Comparison of ENCODE assay signal across 7 cellular contexts in genomic region chr9:21395778-21396717, GRCh38. TPM values are rescaled to one million over a fixed set of nuclear protein-coding genes. Genes with fewer than 3 reads are reported as not detected.
DNase-seq lines count a peak whose midpoint lies in the region; ATAC-seq, FAIRE-seq and TF ChIP-seq lines count a peak whose summit lies in the region.

No MANE protein-coding gene starts in this region.

- TF ChIP-seq EP300 in transverse colon (IDR thresholded peaks at IDR 0.05; ENCODE audit: low read depth), result no peak

- H3K36me3 Mint-ChIP-seq in activated T-helper 2 cell treated with anti-CD3 and anti-CD28 coated beads, Interferon-gamma antibody, Interleukin-2, Interleukin-4, amounts not matched to agents 10 μg/mL and 5 μg/mL and 100 μg/mL, durations not matched to agents 14 hours and 24 hours and 36 hours (ENCODE audit: low read depth), result no peaks in the 10 kb centered on the region
- no peaks in the 10 kb centered on the region for H3K36me3 Mint-ChIP-seq in osteocyte (ENCODE audit: unreplicated experiment)

- TF ChIP-seq CTCF in osteocyte (IDR thresholded peaks at IDR 0.05), result peak; percentile 97
- TF ChIP-seq CTCF in transverse colon (IDR thresholded peaks at IDR 0.05), result peak; percentile 57 to 80 (median 66)

- H3K27me3 Mint-ChIP-seq in activated T-helper 2 cell treated with anti-CD3 and anti-CD28 coated beads, Interferon-gamma antibody, Interleukin-2, Interleukin-4, amounts not matched to agents 10 μg/mL and 5 μg/mL and 100 μg/mL, durations not matched to agents 14 hours and 24 hours and 36 hours (ENCODE audit: low read depth), result peaks cover 65% of the 10 kb centered on the region
- peaks cover 86% of the 10 kb centered on the region for H3K27me3 Mint-ChIP-seq in osteocyte (ENCODE audit: unreplicated experiment)

- H3K27ac Mint-ChIP-seq in activated T-helper 2 cell treated with anti-CD3 and anti-CD28 coated beads, Interferon-gamma antibody, Interleukin-2, Interleukin-4, amounts not matched to agents 10 μg/mL and 5 μg/mL and 100 μg/mL, durations not matched to agents 14 hours and 24 hours and 36 hours, result no peak overlapping the region
- no peak overlapping the region for H3K27ac Mint-ChIP-seq in osteocyte (ENCODE audit: unreplicated experiment)

- no peaks in the 10 kb centered on the region for H3K9me3 ChIP-seq in NT2/D1 (ENCODE audit: insufficient read depth, low read length)
- no peaks in the 10 kb centered on the region for H3K9me3 ChIP-seq in transverse colon

- H3K4me3 Mint-ChIP-seq in activated T-helper 2 cell treated with anti-CD3 and anti-CD28 coated beads, Interferon-gamma antibody, Interleukin-2, Interleukin-4, amounts not matched to agents 10 μg/mL and 5 μg/mL and 100 μg/mL, durations not matched to agents 14 hours and 24 hours and 36 hours (ENCODE audit: low read depth), result peak overlapping the region; percentile 81
- H3K4me3 Mint-ChIP-seq in osteocyte (ENCODE audit: unreplicated experiment), result peak overlapping the region; percentile 72

- H3K36me3 ChIP-seq in NT2/D1 (ENCODE audit: insufficient read depth, insufficient read length, low read length) (no peaks in the 10 kb centered on the region), transverse colon (no peaks in the 10 kb centered on the region)

- ATAC-seq in HG02642 (IDR thresholded peaks at IDR 0.05; ENCODE audit: poor library complexity, unreplicated experiment), result peak; percentile 82

- peak; percentile 67 for FAIRE-seq in GM18507 (lab: Jason Lieb, UNC)

- H3K4me1 ChIP-seq in NT2/D1 (ENCODE audit: insufficient read depth, insufficient read length), result no peaks in the 10 kb centered on the region
- peaks cover 0 to 8% (median 2%) of the 10 kb centered on the region in 4 donors for H3K4me1 ChIP-seq in transverse colon

- intact Hi-C loops in activated T-helper 2 cell treated with anti-CD3 and anti-CD28 coated beads, Interferon-gamma antibody, Interleukin-2, Interleukin-4, amounts not matched to agents 10 μg/mL and 5 μg/mL and 100 μg/mL, durations not matched to agents 14 hours and 24 hours and 36 hours (cut with micrococcal nuclease), result loop anchor here (1.0 kb wide), 1 partner anchor 70 kb away; no protein-coding TSS in a partner anchor
- intact Hi-C loops in transverse colon (cut with DNase I; ENCODE audit: low total_unique reads), result loop anchor here (5.0 kb wide), 1 partner anchor 69 kb away; no protein-coding TSS in a partner anchor

- WGBS in transverse colon (ENCODE audit: low coverage in 1 of 2), 2 donors, result 9 to 12% methylated on average over 22 to 23 of the region's 40 CpGs

- no peaks in the 10 kb centered on the region for H3K9me3 Mint-ChIP-seq in activated T-helper 2 cell treated with anti-CD3 and anti-CD28 coated beads, Interferon-gamma antibody, Interleukin-2, Interleukin-4, amounts not matched to agents 10 μg/mL and 5 μg/mL and 100 μg/mL, durations not matched to agents 14 hours and 24 hours and 36 hours
- H3K9me3 Mint-ChIP-seq in osteocyte (ENCODE audit: unreplicated experiment), result no peaks in the 10 kb centered on the region

- H3K4me1 Mint-ChIP-seq in activated T-helper 2 cell treated with anti-CD3 and anti-CD28 coated beads, Interferon-gamma antibody, Interleukin-2, Interleukin-4, amounts not matched to agents 10 μg/mL and 5 μg/mL and 100 μg/mL, durations not matched to agents 14 hours and 24 hours and 36 hours (ENCODE audit: low read depth), result peaks cover 16% of the 10 kb centered on the region
- H3K4me1 Mint-ChIP-seq in osteocyte (ENCODE audit: unreplicated experiment), result peaks cover 6% of the 10 kb centered on the region

- peak overlapping the region; percentile 24 for H3K9ac ChIP-seq in NT2/D1 (ENCODE audit: insufficient read length, low read depth)

- TF ChIP-seq POLR2A in transverse colon (IDR thresholded peaks at IDR 0.05), result no peak

- DNase-seq in GM18507 (ENCODE audit: extremely low spot score, insufficient read length, low read depth), result no peak
- DNase-seq in NT2/D1 (ENCODE audit: low read depth, low spot score), result no peak
- DNase-seq in activated T-helper 2 cell treated with anti-CD3 and anti-CD28 coated beads, Interferon-gamma antibody, Interleukin-2, Interleukin-4, amounts not matched to agents 10 μg/mL and 5 μg/mL and 100 μg/mL, durations not matched to agents 14 hours and 24 hours and 36 hours (ENCODE audit: low spot score), result peak; percentile 33
- DNase-seq in globus pallidus (ENCODE audit: low spot score), result peak; percentile 64
- no peak for DNase-seq in osteocyte (ENCODE audit: extremely low spot score, unreplicated experiment)
- peak; percentile 48 for DNase-seq in transverse colon

- H3K4me3 ChIP-seq in NT2/D1 (ENCODE audit: insufficient read length, low read depth) (peak overlapping the region; percentile 52), transverse colon (peak overlapping the region; percentile 34 to 57 (median 46))

- in situ Hi-C loops in transverse colon (cut with MboI; ENCODE audit: low pct_ligation_motif_present in 1 of 4, low pct_unique_long_range_greater_than_20kb in 1 of 4, low sequenced_read_pairs in 3 of 4), result loop anchor here in 2 of 4 donors (10.0 kb wide), 1 partner anchor 71 kb away; no protein-coding TSS in a partner anchor

- H3K27ac ChIP-seq in transverse colon, result no peak overlapping the region

- H3K27me3 ChIP-seq in NT2/D1 (ENCODE audit: insufficient read depth, insufficient read length) (peaks cover 27% of the 10 kb centered on the region), transverse colon (peaks cover 90% of the 10 kb centered on the region)

RNA-seq across cellular contexts. Expression of gene IFNA2, which starts 10.8 kb away (rescaled TPM):
- total RNA-seq in activated T-helper 2 cell treated with anti-CD3 and anti-CD28 coated beads, Interferon-gamma antibody, Interleukin-2, Interleukin-4, amounts not matched to agents 10 μg/mL and 5 μg/mL and 100 μg/mL, durations not matched to agents 14 hours and 24 hours and 36 hours, result not detected in 2 replicates
- total RNA-seq in osteocyte (not detected in 2 replicates), transverse colon (not detected)

RNA-seq across cellular contexts. Expression of gene IFNA8, which starts 12.9 kb away (rescaled TPM):
- total RNA-seq in activated T-helper 2 cell treated with anti-CD3 and anti-CD28 coated beads, Interferon-gamma antibody, Interleukin-2, Interleukin-4, amounts not matched to agents 10 μg/mL and 5 μg/mL and 100 μg/mL, durations not matched to agents 14 hours and 24 hours and 36 hours, result not detected in 2 replicates
- not detected in 2 replicates for total RNA-seq in osteocyte
- total RNA-seq in transverse colon, result not detected

RNA-seq across cellular contexts. Expression of gene IFNA13, which starts 28.2 kb away (rescaled TPM):
- total RNA-seq in activated T-helper 2 cell treated with anti-CD3 and anti-CD28 coated beads, Interferon-gamma antibody, Interleukin-2, Interleukin-4, amounts not matched to agents 10 μg/mL and 5 μg/mL and 100 μg/mL, durations not matched to agents 14 hours and 24 hours and 36 hours, result not detected in 2 replicates
- total RNA-seq in osteocyte (not detected in 2 replicates), transverse colon (not detected)

RNA-seq across cellular contexts. Expression of gene IFNA1, which starts 44.2 kb away (rescaled TPM):
- total RNA-seq in activated T-helper 2 cell treated with anti-CD3 and anti-CD28 coated beads, Interferon-gamma antibody, Interleukin-2, Interleukin-4, amounts not matched to agents 10 μg/mL and 5 μg/mL and 100 μg/mL, durations not matched to agents 14 hours and 24 hours and 36 hours, result not detected in 2 replicates
- total RNA-seq in osteocyte, result not detected in 2 replicates
- total RNA-seq in transverse colon, result not detected

RNA-seq across cellular contexts. Expression of gene IFNA6, which starts 45.4 kb away (rescaled TPM):
- total RNA-seq in activated T-helper 2 cell treated with anti-CD3 and anti-CD28 coated beads, Interferon-gamma antibody, Interleukin-2, Interleukin-4, amounts not matched to agents 10 μg/mL and 5 μg/mL and 100 μg/mL, durations not matched to agents 14 hours and 24 hours and 36 hours, result not detected in 2 replicates
- total RNA-seq in osteocyte (not detected in 2 replicates), transverse colon (not detected)

Comparison
In these comparisons a context has a peak if more than half of its experiments do, and no peak if none do; other contexts are left out.
1. DNase-seq: peak in activated T-helper 2 cell treated with anti-CD3 and anti-CD28 coated beads, Interferon-gamma antibody, Interleukin-2, Interleukin-4, amounts not matched to agents 10 μg/mL and 5 μg/mL and 100 μg/mL, durations not matched to agents 14 hours and 24 hours and 36 hours (single experiment), globus pallidus (single experiment) and transverse colon (single experiment); none in GM18507 (single experiment), NT2/D1 (single experiment) and osteocyte (single experiment).